In genomic region chrX:76915836-76916235, GRCh38 we compare ENCODE assay signal across 6 cellular contexts.
"Had no signal": no experiment of that assay in that cellular context is flagged by ENCODE, and none has a peak within 500 bp of the region (broad histone marks: within the 10 kb centered on the region; RNA-seq: fewer than 3 reads in every experiment).

No MANE protein-coding gene starts in this region.

- H3K27ac Mint-ChIP-seq: GM23338, H9 had no signal

- H3K4me1 Mint-ChIP-seq: GM23338, H9 had no signal

- ATAC-seq: GM23338, K562 had no signal

- H3K4me2 ChIP-seq: GM23338 had no signal

- H3K4me3 Mint-ChIP-seq: GM23338, H9 had no signal

- DNase-seq: H9, HCEC 1CT, IMR-90, KG1 had no signal

- H2AFZ ChIP-seq: GM23338 had no signal

- H3K4me3 ChIP-seq: GM23338, K562 had no signal
